20 cellular contexts compared by ENCODE assay signal in genomic region chr10:70455213-70455630, GRCh38. TPM values are rescaled to one million over a fixed set of nuclear protein-coding genes. Genes with fewer than 3 reads are reported as not detected.
DNase-seq lines count a peak whose midpoint lies in the region; FAIRE-seq and TF ChIP-seq lines count a peak whose summit lies in the region.
"Had no signal": no experiment of that assay in that cellular context is flagged by ENCODE, and none has a peak within 500 bp of the region (broad histone marks: within the 10 kb centered on the region; RNA-seq: fewer than 3 reads in every experiment).

No MANE protein-coding gene starts in this region.

- H3K9me3 ChIP-seq in BLaER1 (no peaks in the 10 kb centered on the region), astrocyte (ENCODE audit: insufficient read depth, low read depth, low read length) (no peaks in the 10 kb centered on the region)
- H3K9me3 ChIP-seq: A549, Peyer's patch had no signal

- H3K27me3 ChIP-seq in BLaER1 (peaks cover 13% of the 10 kb centered on the region), H7 (ENCODE audit: control insufficient read depth, insufficient read depth, low read length) (peaks cover 16% of the 10 kb centered on the region; the same call in 1 of the 2 replicates), astrocyte (ENCODE audit: insufficient read depth, low read length) (peaks cover 5% of the 10 kb centered on the region)
- H3K27me3 ChIP-seq: Peyer's patch had no signal

- H3K36me3 ChIP-seq in BLaER1 (no peaks in the 10 kb centered on the region), H7 (replicated peaks; ENCODE audit: control insufficient read depth, insufficient read depth, low read length) (no peaks in the 10 kb centered on the region), astrocyte (ENCODE audit: insufficient read depth, low read length) (no peaks in the 10 kb centered on the region)
- H3K36me3 ChIP-seq: Peyer's patch had no signal

- H3K79me2 ChIP-seq in astrocyte (ENCODE audit: insufficient read depth, low read length), result no peaks in the 10 kb centered on the region

- H3K27ac Mint-ChIP-seq in astrocyte (ENCODE audit: unreplicated experiment), result peak overlapping the region; percentile 18

- no peaks in the 10 kb centered on the region for H3K9me3 Mint-ChIP-seq in astrocyte (ENCODE audit: unreplicated experiment)

- H3K9ac ChIP-seq in BLaER1 (no peak overlapping the region), astrocyte (ENCODE audit: low read length) (no peak overlapping the region)

- H3K4me1 ChIP-seq in BLaER1 (peaks cover 53% of the 10 kb centered on the region), astrocyte (ENCODE audit: insufficient read depth, low read length) (peaks cover 10% of the 10 kb centered on the region)
- H3K4me1 ChIP-seq: A549 had no signal

- no peaks in the 10 kb centered on the region for H3K36me3 Mint-ChIP-seq in astrocyte (ENCODE audit: low read depth, unreplicated experiment)

- H3K27me3 Mint-ChIP-seq in astrocyte (ENCODE audit: low read depth, unreplicated experiment), result peaks cover 34% of the 10 kb centered on the region

- TF ChIP-seq CTCF in astrocyte (IDR thresholded peaks at IDR 0.05; ENCODE audit: insufficient read depth, low read depth, low read length) (no peak), GM20000 (IDR thresholded peaks at IDR 0.05; ENCODE audit: extremely low read depth, missing control alignments) (no peak)

- H3K27ac ChIP-seq in BLaER1 (no peak overlapping the region), astrocyte (ENCODE audit: low read depth, low read length) (no peak overlapping the region)
- H3K27ac ChIP-seq: A549, Peyer's patch had no signal

- DNase-seq in H7, result peak; percentile 91
- DNase-seq in astrocyte (ENCODE audit: low read depth), result no peak
- DNase-seq in iPS-NIHi11 (ENCODE audit: low spot score), result peak; percentile 50
- no peak for DNase-seq in GM20000 (ENCODE audit: low spot score)
- no peak for DNase-seq in DMS 273 (lab: John Stamatoyannopoulos, UW; ENCODE audit: unreplicated experiment)
- no peak for DNase-seq in pons (ENCODE audit: low spot score)
- DNase-seq in A172 (ENCODE audit: low spot score), result no peak
- DNase-seq: C1 segment of cervical spinal cord, DMS79 treated with DMSO at 0.1 percent for 48 hours, IMR-90, Karpas-422, NCI-H1048, NCI-H1436 treated with DMSO at 0.1 percent for 48 hours, NCI-H2029, NCI-H526 treated with DMSO at 0.1 percent for 48 hours, Peyer's patch had no signal

- H3K4me2 ChIP-seq in BLaER1 (peak overlapping the region; percentile 13), astrocyte (ENCODE audit: low read length) (no peak overlapping the region)
- H3K4me2 ChIP-seq: A549 had no signal

- no peak overlapping the region for H3K4me3 Mint-ChIP-seq in astrocyte (ENCODE audit: unreplicated experiment)

- no peak for FAIRE-seq in astrocyte (lab: Jason Lieb, UNC)
- FAIRE-seq: A549 had no signal

- H3K4me1 Mint-ChIP-seq in astrocyte (ENCODE audit: low read depth, unreplicated experiment), result peaks cover 11% of the 10 kb centered on the region

- no peaks in the 10 kb centered on the region for H4K20me1 ChIP-seq in BLaER1
- H4K20me1 ChIP-seq in astrocyte (ENCODE audit: insufficient read depth, low read length), result no peaks in the 10 kb centered on the region

- H3K4me3 ChIP-seq in BLaER1, result no peak overlapping the region
- H3K4me3 ChIP-seq in H7 (ENCODE audit: insufficient read depth, low read depth, low read length), result no peak overlapping the region
- no peak overlapping the region for H3K4me3 ChIP-seq in astrocyte (ENCODE audit: insufficient read depth, low read depth, low read length)
- H3K4me3 ChIP-seq: A549, Peyer's patch had no signal

- no peak overlapping the region for H2AFZ ChIP-seq in astrocyte (ENCODE audit: low read depth, low read length)

RNA-seq across cellular contexts. Expression of gene NODAL, which starts 13.7 kb away (rescaled TPM):
- total RNA-seq in H7 (2014; rRNA removed; shearing (Covaris generic)), result 151 and 252 TPM in 2 replicates
- 0.43 TPM in 1 of 2 replicates, not detected in the other for total RNA-seq in astrocyte
- not detected in 2 replicates for total RNA-seq in A172 (2014; rRNA removed; shearing (Covaris generic))
- total RNA-seq: G401, IMR-90, MCF 10A, Peyer's patch had no signal

RNA-seq across cellular contexts. Expression of gene PALD1, which starts 23.3 kb away (rescaled TPM):
- total RNA-seq in H7 (2014; rRNA removed; shearing (Covaris generic)), result 51.9 and 53.2 TPM in 2 replicates
- 1.8 and 2.0 TPM in 2 replicates for total RNA-seq in astrocyte
- 4.0 and 5.8 TPM in 2 replicates for total RNA-seq in A172 (2014; rRNA removed; shearing (Covaris generic))

RNA-seq across cellular contexts. Expression of gene EIF4EBP2, which starts 51.3 kb away (rescaled TPM):
- 68.6 and 78.0 TPM in 2 replicates for total RNA-seq in H7 (2014; rRNA removed; shearing (Covaris generic))
- total RNA-seq in astrocyte, result 73.2 and 74.0 TPM in 2 replicates
- 30.2 and 31.6 TPM in 2 replicates for total RNA-seq in A172 (2014; rRNA removed; shearing (Covaris generic))

Comparison
In these comparisons a context has a peak if more than half of its experiments do, and no peak if none do; other contexts are left out.
1. DNase-seq: peak in H7 (single experiment) and iPS-NIHi11 (single experiment); none in astrocyte (single experiment), GM20000 (single experiment), DMS 273 (single experiment), pons (single experiment) and A172 (single experiment).
2. RNA of gene NODAL, which starts 13.7 kb away (total RNA-seq): 151 to 252 TPM in H7; 0.43 TPM in astrocyte and not detected in A172; every median in the first group is over 100 times any median in the second.